Comparison of ENCODE assay signal across 8 cellular contexts in genomic region chr15:40471778-40472130, GRCh38. TPM values are rescaled to one million over a fixed set of nuclear protein-coding genes. Genes with fewer than 3 reads are reported as not detected.
DNase-seq lines count a peak whose midpoint lies in the region; ATAC-seq and TF ChIP-seq lines count a peak whose summit lies in the region.

No MANE protein-coding gene starts in this region.

- H3K4me3 Mint-ChIP-seq in activated CD4-positive, alpha-beta memory T cell treated with anti-CD3 and anti-CD28 coated beads, Interleukin-2, amount 10 ng/mL, durations not matched to agents 7 days and 5 days, result peak overlapping the region; percentile 92

- H3K27ac ChIP-seq in ovary, result peak overlapping the region in 1 of 2 donors; percentile 89

- peaks cover 6% of the 10 kb centered on the region for H3K4me1 ChIP-seq in ovary (ENCODE audit: insufficient read depth)

- no peaks in the 10 kb centered on the region for H3K36me3 Mint-ChIP-seq in activated CD4-positive, alpha-beta memory T cell treated with anti-CD3 and anti-CD28 coated beads, Interleukin-2, amount 10 ng/mL, durations not matched to agents 7 days and 5 days (ENCODE audit: low read depth)

- 11 to 15% (median 11%) methylated on average over 14 to 18 of the region's 18 CpGs for WGBS in ovary, 3 donors

- no peaks in the 10 kb centered on the region for H3K36me3 ChIP-seq in ovary

- H3K4me3 ChIP-seq in foreskin fibroblast (ENCODE audit: low read depth in 1 of 2, low read length in 2 of 2) (peak overlapping the region; percentile 75 to 82), ovary (peak overlapping the region; percentile 69)

- no peaks in the 10 kb centered on the region for H3K9me3 ChIP-seq in ovary

- peaks cover 22% of the 10 kb centered on the region for H3K4me1 Mint-ChIP-seq in activated CD4-positive, alpha-beta memory T cell treated with anti-CD3 and anti-CD28 coated beads, Interleukin-2, amount 10 ng/mL, durations not matched to agents 7 days and 5 days

- peak; percentile 42 for DNase-seq in NCI-H82 (lab: John Stamatoyannopoulos, UW)
- no peak for DNase-seq in NCI-H82 treated with DMSO at 0.1 percent for 48 hours (lab: John Stamatoyannopoulos, UW; ENCODE audit: unreplicated experiment)
- no peak for DNase-seq in activated CD4-positive, alpha-beta memory T cell treated with anti-CD3 and anti-CD28 coated beads, Interleukin-2, amount 10 ng/mL, durations not matched to agents 7 days and 5 days
- DNase-seq in foreskin fibroblast, result peak in 1 of 2 donors; percentile 54
- DNase-seq in ovary, result no peak
- no peak for DNase-seq in amygdala (lab: John Stamatoyannopoulos, UW)
- no peak for DNase-seq in OCI-M2 (lab: John Stamatoyannopoulos, UW; ENCODE audit: unreplicated experiment)

- H3K27me3 Mint-ChIP-seq in activated CD4-positive, alpha-beta memory T cell treated with anti-CD3 and anti-CD28 coated beads, Interleukin-2, amount 10 ng/mL, durations not matched to agents 7 days and 5 days, result peaks cover 1% of the 10 kb centered on the region

- no peak for TF ChIP-seq EP300 in ovary (IDR thresholded peaks at IDR 0.05)

- peak; percentile 18 for ATAC-seq in HG03280 (IDR thresholded peaks at IDR 0.05; ENCODE audit: unreplicated experiment)

- peak overlapping the region; percentile 79 for H3K27ac Mint-ChIP-seq in activated CD4-positive, alpha-beta memory T cell treated with anti-CD3 and anti-CD28 coated beads, Interleukin-2, amount 10 ng/mL, durations not matched to agents 7 days and 5 days

- no peak for TF ChIP-seq POLR2A in ovary (IDR thresholded peaks at IDR 0.05)

- no peaks in the 10 kb centered on the region for H3K9me3 Mint-ChIP-seq in activated CD4-positive, alpha-beta memory T cell treated with anti-CD3 and anti-CD28 coated beads, Interleukin-2, amount 10 ng/mL, durations not matched to agents 7 days and 5 days

- TF ChIP-seq CTCF in foreskin fibroblast (IDR thresholded peaks at IDR 0.05; ENCODE audit: low read depth, low read length), result no peak
- no peak for TF ChIP-seq CTCF in ovary (IDR thresholded peaks at IDR 0.05)

- POLR2A ChIA-PET in activated CD4-positive, alpha-beta memory T cell treated with anti-CD3 and anti-CD28 coated beads, Interleukin-2, amount 10 ng/mL, durations not matched to agents 7 days and 5 days (lab: Charles Lee), result interaction anchor here (1.0 kb wide), 1 partner anchor 31 kb away, joined by 3 read pairs; no protein-coding TSS in a partner anchor

- CTCF ChIA-PET in activated CD4-positive, alpha-beta memory T cell treated with anti-CD3 and anti-CD28 coated beads, Interleukin-2, amount 10 ng/mL, durations not matched to agents 7 days and 5 days (lab: Charles Lee), result no interaction called here

- no peaks in the 10 kb centered on the region for H3K27me3 ChIP-seq in ovary

- intact Hi-C loops in ovary (cut with DNase I), result no loop called here

RNA-seq across cellular contexts. Expression of gene CHST14, which starts 1.0 kb away (rescaled TPM):
- 10 to 100 TPM; 13.9 to 15.9 TPM for total RNA-seq in activated CD4-positive, alpha-beta memory T cell treated with anti-CD3 and anti-CD28 coated beads, Interleukin-2, amount 10 ng/mL, durations not matched to agents 7 days and 5 days
- 10 to 100 TPM in 6 of 7 donors, 1 to 10 TPM in 1; 8.2 to 28.3 (median 23.8) TPM for total RNA-seq in ovary
- polyA plus RNA-seq in ovary, result 10 to 100 TPM; 19.9 to 25.8 TPM

RNA-seq across cellular contexts. Expression of gene BAHD1, which starts 31.0 kb away (rescaled TPM):
- 10 to 100 TPM; 26.0 to 27.0 TPM for total RNA-seq in activated CD4-positive, alpha-beta memory T cell treated with anti-CD3 and anti-CD28 coated beads, Interleukin-2, amount 10 ng/mL, durations not matched to agents 7 days and 5 days
- total RNA-seq in ovary, result 10 to 100 TPM; 16.0 to 67.3 (median 45.7) TPM
- polyA plus RNA-seq in ovary, result 10 to 100 TPM; 14.8 to 21.2 TPM
